1 cellular context compared by ENCODE assay signal in the genomic region with DNA sequence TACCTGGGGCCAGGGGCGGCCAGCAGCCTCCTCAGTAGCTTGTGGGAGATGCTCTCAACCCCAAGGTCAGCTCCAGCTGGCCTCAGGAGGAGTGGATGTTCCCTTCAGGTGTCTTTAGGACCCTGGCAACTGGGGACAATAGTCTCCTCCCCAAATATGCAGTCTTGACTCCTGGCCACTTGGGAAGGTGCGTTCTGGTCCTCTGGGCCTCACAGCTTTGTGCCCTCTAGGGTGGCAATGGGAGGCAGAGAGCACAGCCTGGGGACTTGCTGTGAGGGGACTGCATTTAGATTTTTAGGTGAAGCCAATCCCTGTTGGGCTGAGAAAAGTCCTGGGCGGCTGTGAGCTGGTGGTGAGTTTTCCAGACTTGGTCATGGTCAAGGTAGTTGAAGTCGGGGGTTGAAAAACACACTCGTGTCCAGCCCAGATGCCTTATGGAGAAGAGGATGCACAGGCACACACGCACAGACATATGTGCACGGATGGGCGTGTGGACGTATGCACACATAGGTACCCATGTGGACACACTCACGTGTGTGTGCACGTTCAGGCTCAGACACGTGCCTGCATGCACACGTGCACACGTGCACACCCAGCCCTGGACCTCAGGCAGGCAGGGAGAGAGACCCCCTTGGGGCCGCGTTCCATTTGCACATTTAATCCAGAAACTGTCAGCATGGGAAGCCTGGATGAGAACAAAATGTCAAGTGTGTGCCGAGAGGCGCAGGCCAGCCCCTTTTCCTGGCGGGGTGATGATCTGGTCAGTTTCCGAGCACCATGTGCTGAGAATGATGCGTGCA.
TF ChIP-seq lines count a peak whose summit lies in the region.

No MANE protein-coding gene starts in this region.

TF ChIP-seq in H1, 55 proteins besides CTCF, POLR2A, EP300 and RAD21 (continued from another document):
- TF ChIP-seq JUND (IDR thresholded peaks at IDR 0.05; ENCODE audit: low read length) = no peak
- TF ChIP-seq, protein P1, sequence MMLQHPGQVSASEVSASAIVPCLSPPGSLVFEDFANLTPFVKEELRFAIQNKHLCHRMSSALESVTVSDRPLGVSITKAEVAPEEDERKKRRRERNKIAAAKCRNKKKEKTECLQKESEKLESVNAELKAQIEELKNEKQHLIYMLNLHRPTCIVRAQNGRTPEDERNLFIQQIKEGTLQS (IDR thresholded peaks at IDR 0.05; ENCODE audit: insufficient read depth, low read depth, low read length) = no peak
- TF ChIP-seq, protein P2, sequence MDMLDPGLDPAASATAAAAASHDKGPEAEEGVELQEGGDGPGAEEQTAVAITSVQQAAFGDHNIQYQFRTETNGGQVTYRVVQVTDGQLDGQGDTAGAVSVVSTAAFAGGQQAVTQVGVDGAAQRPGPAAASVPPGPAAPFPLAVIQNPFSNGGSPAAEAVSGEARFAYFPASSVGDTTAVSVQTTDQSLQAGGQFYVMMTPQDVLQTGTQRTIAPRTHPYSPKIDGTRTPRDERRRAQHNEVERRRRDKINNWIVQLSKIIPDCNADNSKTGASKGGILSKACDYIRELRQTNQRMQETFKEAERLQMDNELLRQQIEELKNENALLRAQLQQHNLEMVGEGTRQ (IDR thresholded peaks at IDR 0.05; ENCODE audit: low read length) = no peak
